ENCODE assay signal across 15 cellular contexts in the genomic region with DNA sequence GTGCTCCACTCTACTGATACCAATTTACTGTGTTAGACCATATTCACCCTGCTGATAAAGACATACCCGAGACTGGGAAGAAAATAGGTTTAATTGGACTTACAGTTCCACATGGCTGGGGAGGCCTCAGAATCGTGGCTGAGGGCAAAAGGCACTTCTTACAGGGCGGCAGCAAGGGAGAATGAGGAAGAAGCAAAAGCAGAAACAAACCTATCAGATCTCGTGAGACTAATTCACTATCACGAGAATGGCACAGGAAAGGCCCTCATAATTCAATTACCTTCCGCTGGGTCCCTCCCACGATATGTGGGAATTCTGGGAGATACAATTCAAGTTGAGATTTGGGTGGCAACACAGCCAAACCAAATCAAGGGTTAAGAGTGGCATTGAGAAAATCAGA.
"Had no signal": no experiment of that assay in that cellular context is flagged by ENCODE, and none has a peak within 500 bp of the region (broad histone marks: within the 10 kb centered on the region; RNA-seq: fewer than 3 reads in every experiment).

No MANE protein-coding gene starts in this region.

- H3K9me3 Mint-ChIP-seq: central memory CD8-positive, alpha-beta T cell had no signal

- H3K27ac ChIP-seq: adrenal gland had no signal

- H3K4me3 ChIP-seq: adrenal gland had no signal

- H3K27me3 ChIP-seq: adrenal gland had no signal

- H3K4me3 Mint-ChIP-seq: activated CD8-positive, alpha-beta T cell treated with anti-CD3 and anti-CD28 coated beads, Interleukin-2, amount 10 ng/mL, durations not matched to agents 7 days and 5 days; activated naive CD4-positive, alpha-beta T cell treated with anti-CD3 and anti-CD28 coated beads for 36 hours; endodermal cell; neural crest cell had no signal

- H3K36me3 ChIP-seq: adrenal gland had no signal

- H3K27ac Mint-ChIP-seq: activated CD8-positive, alpha-beta T cell treated with anti-CD3 and anti-CD28 coated beads, Interleukin-2, amount 10 ng/mL, durations not matched to agents 7 days and 5 days; activated naive CD4-positive, alpha-beta T cell treated with anti-CD3 and anti-CD28 coated beads for 36 hours; endodermal cell had no signal

- DNase-seq: activated CD4-positive, CD25-positive, alpha-beta regulatory T cell; activated CD8-positive, alpha-beta T cell treated with anti-CD3 and anti-CD28 coated beads, Interleukin-2, amount 10 ng/mL, durations not matched to agents 7 days and 5 days; activated naive CD4-positive, alpha-beta T cell treated with anti-CD3 and anti-CD28 coated beads for 36 hours; adrenal gland; dermis blood vessel endothelial cell; endodermal cell; hypothalamus; kidney glomerular epithelial cell; mesendoderm; SK-N-SH; stimulated activated CD4-positive, alpha-beta T cell treated with anti-CD3 and anti-CD28 coated beads, Interleukin-15, amount 100 ng/mL, for 24 hours; stimulated activated CD4-positive, alpha-beta T cell treated with anti-CD3 and anti-CD28 coated beads, Interleukin-4, amount 100 ng/mL, for 4 hours; trophoblast cell had no signal

- H3K9ac ChIP-seq: SK-N-SH had no signal

- H3K9me3 ChIP-seq: adrenal gland, SK-N-SH had no signal

- H3K4me2 ChIP-seq: SK-N-SH had no signal
